ENCODE assay signal across 20 cellular contexts in genomic region chr2:229768235-229768634, GRCh38. TPM values are rescaled to one million over a fixed set of nuclear protein-coding genes. Genes with fewer than 3 reads are reported as not detected.
"Had no signal": no experiment of that assay in that cellular context is flagged by ENCODE, and none has a peak within 500 bp of the region (broad histone marks: within the 10 kb centered on the region; RNA-seq: fewer than 3 reads in every experiment).

No MANE protein-coding gene starts in this region.

- H3K27ac Mint-ChIP-seq: type B pancreatic cell had no signal

- H3K4me3 ChIP-seq: coronary artery, lung, right atrium auricular region, suprapubic skin, thyroid gland had no signal

- H3K9me3 ChIP-seq: right atrium auricular region, suprapubic skin, thyroid gland had no signal

- H3K9me3 Mint-ChIP-seq: immature natural killer cell, type B pancreatic cell had no signal

- H3K4me1 ChIP-seq: right atrium auricular region, suprapubic skin, thyroid gland had no signal

- DNase-seq: effector CD4-positive, alpha-beta T cell; foreskin fibroblast; immature natural killer cell; left ventricle myocardium superior; mesenchymal stem cell; midbrain; small intestine; stimulated activated CD4-positive, alpha-beta T cell treated with anti-CD3 and anti-CD28 coated beads, Interleukin-12 subunit alpha, Interleukin-12 subunit beta, amount 100 ng/mL, for 4 hours; stimulated activated CD4-positive, alpha-beta T cell treated with anti-CD3 and anti-CD28 coated beads, Interleukin-2, amount 100 ng/mL, for 48 hours; stimulated activated naive CD8-positive, alpha-beta T cell treated with anti-CD3 and anti-CD28 coated beads, Interleukin-15, Interleukin-2, amounts not matched to agents 100 U/mL and 50 U/mL, for 24 hours; thyroid gland had no signal

- ATAC-seq: esophagus mucosa; left ventricle myocardium superior; stimulated activated naive CD8-positive, alpha-beta T cell treated with anti-CD3 and anti-CD28 coated beads, Interleukin-15, Interleukin-2, amounts not matched to agents 100 U/mL and 50 U/mL, for 24 hours had no signal

- FAIRE-seq: keratinocyte, small intestine, urothelium cell line had no signal

- H3K27ac ChIP-seq: coronary artery, right atrium auricular region, suprapubic skin, thyroid gland had no signal

- H3K4me3 Mint-ChIP-seq: immature natural killer cell, type B pancreatic cell had no signal

- H3K27me3 Mint-ChIP-seq: type B pancreatic cell had no signal

- H3K27me3 ChIP-seq: right atrium auricular region, suprapubic skin, thyroid gland had no signal

- H3K4me1 Mint-ChIP-seq: immature natural killer cell had no signal

RNA-seq across cellular contexts. Expression of gene DNER, which starts 53.9 kb away (rescaled TPM):
- total RNA-seq: chondrocyte had no signal
